In the genomic region with DNA sequence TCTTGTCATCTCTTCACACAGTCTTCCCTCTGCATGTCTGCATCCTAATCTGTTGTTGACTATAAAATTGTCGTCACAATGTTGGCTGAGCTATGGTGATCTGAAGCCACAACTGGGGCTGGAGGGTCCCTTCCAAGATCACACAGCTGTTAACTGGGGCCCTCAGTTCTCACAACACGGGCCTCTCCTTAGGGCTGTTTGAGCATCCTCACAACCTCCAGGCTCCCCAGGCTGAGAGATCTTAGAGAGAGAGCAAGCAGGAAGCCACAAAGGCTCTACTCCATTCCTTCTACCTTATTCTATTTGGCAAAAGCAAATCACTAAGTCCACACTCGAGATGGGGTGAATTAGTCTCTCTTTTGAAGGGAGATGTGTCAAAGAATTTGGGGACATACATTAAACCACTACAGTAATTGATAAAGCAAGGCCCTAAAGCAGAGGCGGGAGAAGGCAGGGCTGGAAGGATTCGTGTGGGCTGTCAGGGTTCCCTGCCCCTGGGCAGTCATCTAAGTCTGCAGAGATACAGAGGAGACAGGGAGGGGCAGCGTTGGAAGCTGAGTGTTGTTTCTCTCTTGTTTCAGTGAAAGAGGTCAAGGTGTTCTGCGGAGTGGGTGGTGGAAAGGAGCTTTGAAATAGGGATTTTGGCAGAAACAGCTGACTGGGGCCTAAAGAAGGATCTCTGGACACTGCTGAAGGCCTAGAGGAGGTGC, we compare ENCODE assay signal across 17 cellular contexts. TPM values are rescaled to one million over a fixed set of nuclear protein-coding genes. Genes with fewer than 3 reads are reported as not detected.
A peak's percentile ranks its signal among the peaks of the same experiment; 100 is the strongest.
DNase-seq lines count a peak whose midpoint lies in the region; ATAC-seq and TF ChIP-seq lines count a peak whose summit lies in the region.
"Had no signal": no experiment of that assay in that cellular context is flagged by ENCODE, and none has a peak within 500 bp of the region (broad histone marks: within the 10 kb centered on the region; RNA-seq: fewer than 3 reads in every experiment).

No MANE protein-coding gene starts in this region.

- H3K4me3 Mint-ChIP-seq in activated CD8-positive, alpha-beta memory T cell treated with anti-CD3 and anti-CD28 coated beads, Interleukin-2, amount 10 ng/mL, durations not matched to agents 7 days and 5 days, result no peak overlapping the region
- H3K4me3 Mint-ChIP-seq: CD4-positive, alpha-beta T cell; GM23338 had no signal

- no peaks in the 10 kb centered on the region for H4K20me1 ChIP-seq in osteoblast (ENCODE audit: insufficient read depth, low read length)

- TF ChIP-seq CTCF in right atrium auricular region (IDR thresholded peaks at IDR 0.05), result no peak
- TF ChIP-seq CTCF in osteoblast (IDR thresholded peaks at IDR 0.05; ENCODE audit: extremely low read depth, low read depth, low read length), result no peak
- no peak for TF ChIP-seq CTCF in sigmoid colon (IDR thresholded peaks at IDR 0.05)

- TF ChIP-seq POLR2A in sigmoid colon (IDR thresholded peaks at IDR 0.05), result no peak

- intact Hi-C loops in right cardiac atrium (cut with DNase I) (no loop called here), sigmoid colon (cut with DNase I) (no loop called here)

- H3K36me3 Mint-ChIP-seq in activated CD8-positive, alpha-beta memory T cell treated with anti-CD3 and anti-CD28 coated beads, Interleukin-2, amount 10 ng/mL, durations not matched to agents 7 days and 5 days, result peaks cover 5% of the 10 kb centered on the region

- no peak overlapping the region for H2AFZ ChIP-seq in osteoblast (ENCODE audit: low read length)
- H2AFZ ChIP-seq: GM23338 had no signal

- H3K36me3 ChIP-seq in right atrium auricular region, result no peaks in the 10 kb centered on the region
- no peaks in the 10 kb centered on the region for H3K36me3 ChIP-seq in osteoblast (ENCODE audit: insufficient read depth, low read length)
- H3K36me3 ChIP-seq in sigmoid colon, result no peaks in the 10 kb centered on the region

- peaks cover 3% of the 10 kb centered on the region for H3K9me3 Mint-ChIP-seq in activated CD8-positive, alpha-beta memory T cell treated with anti-CD3 and anti-CD28 coated beads, Interleukin-2, amount 10 ng/mL, durations not matched to agents 7 days and 5 days (ENCODE audit: low read depth)
- H3K9me3 Mint-ChIP-seq: GM23338 had no signal

- peaks cover 77% of the 10 kb centered on the region for H3K27me3 Mint-ChIP-seq in activated CD8-positive, alpha-beta memory T cell treated with anti-CD3 and anti-CD28 coated beads, Interleukin-2, amount 10 ng/mL, durations not matched to agents 7 days and 5 days

- no peak for TF ChIP-seq EP300 in sigmoid colon (IDR thresholded peaks at IDR 0.05)

- CTCF ChIA-PET in activated CD8-positive, alpha-beta memory T cell treated with anti-CD3 and anti-CD28 coated beads, Interleukin-2, amount 10 ng/mL, durations not matched to agents 7 days and 5 days (lab: Charles Lee), result no interaction called here

- no peak overlapping the region for H3K27ac Mint-ChIP-seq in activated CD8-positive, alpha-beta memory T cell treated with anti-CD3 and anti-CD28 coated beads, Interleukin-2, amount 10 ng/mL, durations not matched to agents 7 days and 5 days
- H3K27ac Mint-ChIP-seq: CD4-positive, alpha-beta T cell; GM23338 had no signal

- no peak for ATAC-seq in activated CD8-positive, alpha-beta memory T cell treated with anti-CD3 and anti-CD28 coated beads, Interleukin-2, amount 10 ng/mL, durations not matched to agents 7 days and 5 days
- no peak for ATAC-seq in right cardiac atrium
- ATAC-seq: A549, GM23338 had no signal

- DNase-seq in activated CD8-positive, alpha-beta memory T cell treated with anti-CD3 and anti-CD28 coated beads for 24 hours, result peak; percentile 17
- no peak for DNase-seq in activated CD8-positive, alpha-beta memory T cell treated with anti-CD3 and anti-CD28 coated beads, Interleukin-2, amount 10 ng/mL, durations not matched to agents 7 days and 5 days
- DNase-seq in right atrium auricular region (ENCODE audit: low spot score) (peak; percentile 44), right cardiac atrium (no peak), osteoblast (ENCODE audit: insufficient read length, low spot score, missing footprints) (peak; percentile 51), NCI-H510A treated with DMSO at 0.1 percent for 48 hours (lab: John Stamatoyannopoulos, UW) (no peak), NOMO-1 (lab: John Stamatoyannopoulos, UW; ENCODE audit: unreplicated experiment in 2 of 2) (no peak), sigmoid colon (no peak)
- DNase-seq: AML-193; Caco-2; CD4-positive, alpha-beta T cell; GDM1; HCEC 1CT had no signal

- H3K27ac ChIP-seq in right atrium auricular region (no peak overlapping the region), right cardiac atrium (ENCODE audit: low read length) (no peak overlapping the region), osteoblast (ENCODE audit: low read depth, low read length) (no peak overlapping the region), sigmoid colon (no peak overlapping the region)
- H3K27ac ChIP-seq: 22Rv1, A549, C4-2B had no signal

- H3K4me1 ChIP-seq in right atrium auricular region (no peaks in the 10 kb centered on the region), right cardiac atrium (ENCODE audit: control insufficient read depth, insufficient read depth, low read length) (no peaks in the 10 kb centered on the region), osteoblast (ENCODE audit: insufficient read depth, low read length) (no peaks in the 10 kb centered on the region), sigmoid colon (no peaks in the 10 kb centered on the region)
- H3K4me1 ChIP-seq: A549, Caco-2 had no signal

- no peaks in the 10 kb centered on the region for H3K4me1 Mint-ChIP-seq in activated CD8-positive, alpha-beta memory T cell treated with anti-CD3 and anti-CD28 coated beads, Interleukin-2, amount 10 ng/mL, durations not matched to agents 7 days and 5 days
- H3K4me1 Mint-ChIP-seq: GM23338 had no signal

- H3K27me3 ChIP-seq in right atrium auricular region (no peaks in the 10 kb centered on the region), right cardiac atrium (ENCODE audit: control insufficient read depth, insufficient read depth) (no peaks in the 10 kb centered on the region), osteoblast (ENCODE audit: insufficient read depth, low read length) (peaks cover 51% of the 10 kb centered on the region), sigmoid colon (no peaks in the 10 kb centered on the region)

- WGBS in right cardiac atrium, result 75% methylated on average over 7 of the region's 7 CpGs
- 83 to 88% methylated on average over 7 of the region's 7 CpGs for WGBS in sigmoid colon, 2 donors

- H3K4me3 ChIP-seq in right atrium auricular region (no peak overlapping the region), right cardiac atrium (ENCODE audit: low read length) (no peak overlapping the region), osteoblast (ENCODE audit: insufficient read depth, low read length) (no peak overlapping the region), sigmoid colon (no peak overlapping the region)
- H3K4me3 ChIP-seq: A549, GM23338 had no signal

- peaks cover 0 to 5% of the 10 kb centered on the region in 2 donors for H3K9me3 ChIP-seq in right atrium auricular region
- no peaks in the 10 kb centered on the region for H3K9me3 ChIP-seq in right cardiac atrium (ENCODE audit: control insufficient read depth, low read length)
- H3K9me3 ChIP-seq in osteoblast (ENCODE audit: low read depth, low read length), result no peaks in the 10 kb centered on the region
- H3K9me3 ChIP-seq in sigmoid colon, result no peaks in the 10 kb centered on the region
- H3K9me3 ChIP-seq: Caco-2 had no signal

- H3K4me2 ChIP-seq in osteoblast (ENCODE audit: insufficient read depth, low read length), result no peak overlapping the region
- H3K4me2 ChIP-seq: A549, GM23338 had no signal

- no peaks in the 10 kb centered on the region for H3K79me2 ChIP-seq in osteoblast (ENCODE audit: insufficient read depth, low read length)

RNA-seq across cellular contexts. Expression of a gene that starts 15.9 kb away (rescaled TPM):
- under 1 TPM in 1 of 2 experiments, not detected in 1; 0.26 TPM for total RNA-seq in activated CD8-positive, alpha-beta memory T cell treated with anti-CD3 and anti-CD28 coated beads, Interleukin-2, amount 10 ng/mL, durations not matched to agents 7 days and 5 days
- total RNA-seq in right atrium auricular region (under 1 TPM; 0.52 to 0.67 TPM), right cardiac atrium (under 1 TPM; 0.29 to 0.56 (median 0.38) TPM), osteoblast (under 0.01 TPM in 2 replicates), sigmoid colon (1 to 10 TPM in 2 of 4 donors, under 1 TPM in 1, not detected in 1; 0.54 to 3.0 (median 1.4) TPM)
- polyA plus RNA-seq in right cardiac atrium (0.81 TPM), sigmoid colon (100 to 1,000 TPM in 1 of 3 donors, 10 to 100 TPM in 2; 57.6 to 128 (median 67.9) TPM)
- total RNA-seq: GM23338 had no signal
- polyA plus RNA-seq: GM23338 had no signal

RNA-seq across cellular contexts. Expression of a gene that starts 25.1 kb away (rescaled TPM):
- 10 to 100 TPM; 53.2 to 55.1 TPM for total RNA-seq in activated CD8-positive, alpha-beta memory T cell treated with anti-CD3 and anti-CD28 coated beads, Interleukin-2, amount 10 ng/mL, durations not matched to agents 7 days and 5 days
- 10 to 100 TPM; 43.3 to 46.4 TPM for total RNA-seq in right atrium auricular region
- 10 to 100 TPM; 51.5 to 57.6 (median 53.4) TPM for total RNA-seq in right cardiac atrium
- 64.4 TPM for polyA plus RNA-seq in right cardiac atrium
- 28.3 and 36.6 TPM in 2 replicates for total RNA-seq in osteoblast
- total RNA-seq in sigmoid colon, result 10 to 100 TPM; 28.1 to 47.9 (median 30.7) TPM
- polyA plus RNA-seq in sigmoid colon, result 10 to 100 TPM; 28.8 to 32.6 (median 31.2) TPM

Comparison
In these comparisons a context has a peak if more than half of its experiments do, and no peak if none do; other contexts are left out.
1. DNase-seq: peak in activated CD8-positive, alpha-beta memory T cell treated with anti-CD3 and anti-CD28 coated beads for 24 hours (single experiment), right atrium auricular region (single experiment) and osteoblast (single experiment); none in activated CD8-positive, alpha-beta memory T cell treated with anti-CD3 and anti-CD28 coated beads, Interleukin-2, amount 10 ng/mL, durations not matched to agents 7 days and 5 days (single experiment), right cardiac atrium (0 of 3), NCI-H510A treated with DMSO at 0.1 percent for 48 hours (single experiment), NOMO-1 (0 of 2) and sigmoid colon (single experiment).